Comparison of ENCODE assay signal across 1 cellular context in genomic region chr16:31301708-31302400, GRCh38.
TF ChIP-seq lines count a peak whose summit lies in the region.

No MANE protein-coding gene starts in this region.

TF ChIP-seq in H1, 55 proteins besides CTCF, POLR2A, EP300 and RAD21:
- TF ChIP-seq CEBPB (IDR thresholded peaks at IDR 0.05; ENCODE audit: low read depth, low read length) (peak; percentile 95), TCF12 (IDR thresholded peaks at IDR 0.05; ENCODE audit: low read depth, low read length) (no peak)
